Comparison of ENCODE assay signal across 2 cellular contexts in genomic region chr14:71712478-71712877, GRCh38.
TF ChIP-seq lines count a peak whose summit lies in the region.

No MANE protein-coding gene starts in this region.

TF ChIP-seq in HepG2, 621 proteins besides CTCF, POLR2A, EP300 and RAD21 (continued from another document):
- no peak for TF ChIP-seq ZFP37 (CRISPR knock-in tag; IDR thresholded peaks at IDR 0.05; ENCODE audit: borderline replicate concordance)

TF ChIP-seq in WTC11, 78 proteins besides CTCF, POLR2A, EP300 and RAD21 (continued from another document):
- no peak for TF ChIP-seq AFF4 (CRISPR knock-in tag; IDR thresholded peaks at IDR 0.05; ENCODE audit: borderline replicate concordance)
- TF ChIP-seq ZSCAN18 (CRISPR knock-in tag; IDR thresholded peaks at IDR 0.05), result no peak
- no peak for TF ChIP-seq EMX1 (CRISPR knock-in tag; IDR thresholded peaks at IDR 0.05)
- no peak for TF ChIP-seq ZNF396 (CRISPR knock-in tag; IDR thresholded peaks at IDR 0.05; ENCODE audit: borderline replicate concordance)
